Comparison of ENCODE assay signal across 8 cellular contexts in the genomic region with DNA sequence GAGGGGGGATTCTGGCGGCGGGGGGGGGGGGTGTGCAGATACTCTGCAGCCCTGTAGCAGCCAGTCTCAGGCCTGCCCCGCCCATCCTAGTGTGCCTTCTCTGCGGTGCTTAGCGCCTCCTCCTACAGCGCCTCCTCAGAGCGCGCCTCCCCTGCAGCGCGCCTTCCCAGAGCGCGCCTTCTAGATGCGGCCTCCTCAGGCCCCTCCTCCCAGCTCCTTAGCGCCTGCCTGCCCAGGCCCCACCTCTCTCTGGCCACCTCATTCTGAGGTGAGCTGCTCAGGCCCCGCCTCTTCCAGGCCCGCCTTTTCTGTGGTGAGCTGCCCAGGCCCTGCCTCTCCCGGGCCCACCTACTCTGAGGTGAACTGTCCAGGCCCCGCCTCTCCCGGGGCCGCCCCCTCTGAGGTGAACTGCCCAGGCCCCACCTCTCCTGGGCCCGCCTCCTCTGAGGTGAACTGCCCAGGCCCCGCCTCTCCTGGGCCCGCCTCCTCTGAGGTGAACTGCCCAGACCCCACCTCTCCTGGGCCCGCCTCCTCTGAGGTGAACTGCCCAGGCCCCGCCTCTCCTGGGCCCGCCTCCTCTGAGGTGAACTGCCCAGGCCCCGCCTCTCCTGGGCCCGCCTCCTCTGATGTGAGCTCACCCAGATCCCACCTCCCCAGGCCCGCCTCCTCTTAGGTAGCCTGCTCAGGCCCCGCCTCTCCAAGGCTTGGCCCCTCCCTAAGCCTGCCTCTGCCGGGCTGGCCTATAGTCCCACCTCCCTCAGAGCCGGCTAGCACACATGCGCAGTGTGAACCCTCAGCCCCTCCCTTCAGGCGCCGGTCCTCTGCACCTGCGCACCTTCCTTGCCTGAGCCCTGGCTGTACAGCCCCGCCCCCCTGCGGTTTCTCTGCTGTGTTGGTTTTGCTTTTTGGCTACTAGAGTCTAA. TPM values are rescaled to one million over a fixed set of nuclear protein-coding genes. Genes with fewer than 3 reads are reported as not detected.
A peak's percentile ranks its signal among the peaks of the same experiment; 100 is the strongest.
DNase-seq lines count a peak whose midpoint lies in the region; ATAC-seq and TF ChIP-seq lines count a peak whose summit lies in the region.

No MANE protein-coding gene starts in this region.

- DNase-seq in GM12865 (ENCODE audit: low read depth) = peak; percentile 98
- DNase-seq in NCI-H1417 treated with DMSO at 0.1 percent for 48 hours (lab: John Stamatoyannopoulos, UW) = peak; percentile 89
- peak; percentile 51 to 77 for DNase-seq in SW 1271 (lab: John Stamatoyannopoulos, UW)
- peak; percentile 90 for DNase-seq in activated naive CD8-positive, alpha-beta T cell treated with anti-CD3 and anti-CD28 coated beads, Interleukin-2, amount 50 U/mL, for 24 hours
- DNase-seq in cardiac septum (ENCODE audit: low spot score) = peak; percentile 96
- DNase-seq in progenitor cell of endocrine pancreas (ENCODE audit: low spot score, unreplicated experiment) = peak; percentile 86
- peak; percentile 97 for DNase-seq in upper lobe of right lung

- peaks cover 5% of the 10 kb centered on the region for H3K4me1 ChIP-seq in upper lobe of right lung

- no peaks in the 10 kb centered on the region for H3K9me3 ChIP-seq in upper lobe of right lung

- H3K9me3 Mint-ChIP-seq in activated naive CD8-positive, alpha-beta T cell treated with anti-CD3 and anti-CD28 coated beads, Interleukin-2, amount 50 U/mL, for 24 hours = no peaks in the 10 kb centered on the region
- no peaks in the 10 kb centered on the region for H3K9me3 Mint-ChIP-seq in progenitor cell of endocrine pancreas (ENCODE audit: low read depth)

- TF ChIP-seq CTCF in GM12865 (IDR thresholded peaks at IDR 0.05; ENCODE audit: insufficient read depth, low read depth, low read length, missing control alignments) (no peak), progenitor cell of endocrine pancreas (IDR thresholded peaks at IDR 0.05; ENCODE audit: unreplicated experiment) (no peak), upper lobe of right lung (IDR thresholded peaks at IDR 0.05) (no peak)

- intact Hi-C loops in cardiac septum (cut with DNase I) = loop anchor here (5.0 to 10.0 kb wide), 3 partner anchors 146 to 363 kb away; no protein-coding TSS in a partner anchor
- intact Hi-C loops in upper lobe of right lung (cut with DNase I) = no loop called here

- H3K27ac Mint-ChIP-seq in activated naive CD8-positive, alpha-beta T cell treated with anti-CD3 and anti-CD28 coated beads, Interleukin-2, amount 50 U/mL, for 24 hours = no peak overlapping the region
- no peak overlapping the region for H3K27ac Mint-ChIP-seq in progenitor cell of endocrine pancreas

- peaks cover 20% of the 10 kb centered on the region for H3K4me1 Mint-ChIP-seq in activated naive CD8-positive, alpha-beta T cell treated with anti-CD3 and anti-CD28 coated beads, Interleukin-2, amount 50 U/mL, for 24 hours
- H3K4me1 Mint-ChIP-seq in progenitor cell of endocrine pancreas (ENCODE audit: low read depth) = peaks cover 8% of the 10 kb centered on the region

- peaks cover 33% of the 10 kb centered on the region for H3K27me3 Mint-ChIP-seq in activated naive CD8-positive, alpha-beta T cell treated with anti-CD3 and anti-CD28 coated beads, Interleukin-2, amount 50 U/mL, for 24 hours
- no peaks in the 10 kb centered on the region for H3K27me3 Mint-ChIP-seq in progenitor cell of endocrine pancreas

- ATAC-seq in HG02840 (IDR thresholded peaks at IDR 0.05; ENCODE audit: low FRiP score, unreplicated experiment) (peak; percentile 87), upper lobe of right lung (peak; percentile 90)
- ATAC-seq in activated naive CD8-positive, alpha-beta T cell treated with anti-CD3 and anti-CD28 coated beads, Interleukin-2, amount 50 U/mL, for 24 hours = peak; percentile 91

- H3K27me3 ChIP-seq in upper lobe of right lung = peaks cover 20% of the 10 kb centered on the region

- H3K4me3 Mint-ChIP-seq in activated naive CD8-positive, alpha-beta T cell treated with anti-CD3 and anti-CD28 coated beads, Interleukin-2, amount 50 U/mL, for 24 hours = peak overlapping the region; percentile 83
- peak overlapping the region; percentile 90 for H3K4me3 Mint-ChIP-seq in progenitor cell of endocrine pancreas (ENCODE audit: low read depth)

- H3K4me3 ChIP-seq in GM12865 (ENCODE audit: low read depth, low read length) (peak overlapping the region; percentile 52), upper lobe of right lung (peak overlapping the region; percentile 58)

- H3K36me3 ChIP-seq in upper lobe of right lung = no peaks in the 10 kb centered on the region

- no peak overlapping the region for H3K27ac ChIP-seq in upper lobe of right lung

- no peaks in the 10 kb centered on the region for H3K36me3 Mint-ChIP-seq in activated naive CD8-positive, alpha-beta T cell treated with anti-CD3 and anti-CD28 coated beads, Interleukin-2, amount 50 U/mL, for 24 hours (ENCODE audit: low read depth)
- H3K36me3 Mint-ChIP-seq in progenitor cell of endocrine pancreas (ENCODE audit: insufficient read depth) = no peaks in the 10 kb centered on the region

RNA-seq across cellular contexts. Expression of a gene that starts 2.1 kb away (rescaled TPM):
- total RNA-seq in cardiac septum = 27.7 TPM
- 35.4 and 49.3 TPM in 2 replicates for total RNA-seq in progenitor cell of endocrine pancreas
- 74.1 TPM for total RNA-seq in upper lobe of right lung
